Comparison of ENCODE assay signal across 8 cellular contexts in genomic region chr6:151690768-151691562, GRCh38.
DNase-seq lines count a peak whose midpoint lies in the region; ATAC-seq and TF ChIP-seq lines count a peak whose summit lies in the region.

No MANE protein-coding gene starts in this region.

- peaks cover 19% of the 10 kb centered on the region for H3K4me1 Mint-ChIP-seq in activated CD8-positive, alpha-beta memory T cell treated with anti-CD3 and anti-CD28 coated beads, Interleukin-2, amount 10 ng/mL, durations not matched to agents 7 days and 5 days
- peaks cover 22 to 30% of the 10 kb centered on the region in 2 donors for H3K4me1 Mint-ChIP-seq in stimulated activated naive B cell treated with anti-CD40 and anti-IgM and Interleukin-4, amounts not matched to agents 10 μg/mL and 1 μg/mL and 100 μg/mL, for 72 hours

- no peaks in the 10 kb centered on the region for H3K36me3 Mint-ChIP-seq in activated CD8-positive, alpha-beta memory T cell treated with anti-CD3 and anti-CD28 coated beads, Interleukin-2, amount 10 ng/mL, durations not matched to agents 7 days and 5 days
- H3K36me3 Mint-ChIP-seq in stimulated activated naive B cell treated with anti-CD40 and anti-IgM and Interleukin-4, amounts not matched to agents 10 μg/mL and 1 μg/mL and 100 μg/mL, for 72 hours = peaks cover 0 to 15% of the 10 kb centered on the region in 2 donors

- H3K9me3 Mint-ChIP-seq in activated CD8-positive, alpha-beta memory T cell treated with anti-CD3 and anti-CD28 coated beads, Interleukin-2, amount 10 ng/mL, durations not matched to agents 7 days and 5 days (ENCODE audit: low read depth) = no peaks in the 10 kb centered on the region
- H3K9me3 Mint-ChIP-seq in stimulated activated naive B cell treated with anti-CD40 and anti-IgM and Interleukin-4, amounts not matched to agents 10 μg/mL and 1 μg/mL and 100 μg/mL, for 72 hours = peaks cover 0 to 2% of the 10 kb centered on the region in 2 donors

- peak; percentile 58 for DNase-seq in activated CD8-positive, alpha-beta memory T cell treated with anti-CD3 and anti-CD28 coated beads, Interleukin-2, amount 10 ng/mL, durations not matched to agents 7 days and 5 days
- DNase-seq in activated CD8-positive, alpha-beta memory T cell treated with anti-CD3 and anti-CD28 coated beads, Interleukin-2, amount 50 U/mL, for 4 hours = no peak
- DNase-seq in T-helper 2 cell (peak in 3 of 5 experiments; percentile 4 to 85 (median 8)), heart right ventricle (no peak), A673 (ENCODE audit: low spot score) (no peak), T1000 (lab: John Stamatoyannopoulos, UW) (no peak)
- peak; percentile 63 for DNase-seq in stimulated activated naive B cell treated with anti-CD40 and anti-IgM and Interleukin-4, amounts not matched to agents 10 μg/mL and 1 μg/mL and 100 μg/mL, for 72 hours

- H3K9me3 ChIP-seq in heart right ventricle = no peaks in the 10 kb centered on the region
- H3K9me3 ChIP-seq in A673 (ENCODE audit: low read depth, low read length, poor library complexity, severe bottlenecking) = no peaks in the 10 kb centered on the region

- CTCF ChIA-PET in activated CD8-positive, alpha-beta memory T cell treated with anti-CD3 and anti-CD28 coated beads, Interleukin-2, amount 10 ng/mL, durations not matched to agents 7 days and 5 days (lab: Charles Lee) = interaction anchor here (0.8 to 1.8 kb wide), 8 partner anchors 13 to 952 kb away, joined by 3 to 4 read pairs (median 4); no protein-coding TSS in a partner anchor
- CTCF ChIA-PET in A673 (lab: Charles Lee) = no interaction called here

- H3K27me3 Mint-ChIP-seq in activated CD8-positive, alpha-beta memory T cell treated with anti-CD3 and anti-CD28 coated beads, Interleukin-2, amount 10 ng/mL, durations not matched to agents 7 days and 5 days = peaks cover 14% of the 10 kb centered on the region
- H3K27me3 Mint-ChIP-seq in stimulated activated naive B cell treated with anti-CD40 and anti-IgM and Interleukin-4, amounts not matched to agents 10 μg/mL and 1 μg/mL and 100 μg/mL, for 72 hours = no peaks in the 10 kb centered on the region

- H3K4me3 Mint-ChIP-seq in activated CD8-positive, alpha-beta memory T cell treated with anti-CD3 and anti-CD28 coated beads, Interleukin-2, amount 10 ng/mL, durations not matched to agents 7 days and 5 days = peak overlapping the region; percentile 52
- H3K4me3 Mint-ChIP-seq in stimulated activated naive B cell treated with anti-CD40 and anti-IgM and Interleukin-4, amounts not matched to agents 10 μg/mL and 1 μg/mL and 100 μg/mL, for 72 hours = peak overlapping the region; percentile 68 to 73

- H3K4me1 ChIP-seq in heart right ventricle = peaks cover 0 to 27% (median 0%) of the 10 kb centered on the region in 9 donors
- H3K4me1 ChIP-seq in A673 (ENCODE audit: insufficient read depth, low read length, poor library complexity, severe bottlenecking) = no peaks in the 10 kb centered on the region

- H3K4me3 ChIP-seq in heart right ventricle (peak overlapping the region in 9 of 10 donors; percentile 10 to 47 (median 41)), A673 (ENCODE audit: low read depth, low read length, poor library complexity, severe bottlenecking) (no peak overlapping the region)

- H3K27ac ChIP-seq in heart right ventricle (peak overlapping the region; percentile 18 to 82 (median 69)), A673 (ENCODE audit: low read depth, low read length, poor library complexity, severe bottlenecking) (no peak overlapping the region)

- H3K36me3 ChIP-seq in heart right ventricle = no peaks in the 10 kb centered on the region
- H3K36me3 ChIP-seq in A673 (ENCODE audit: insufficient read depth, low read length, poor library complexity, severe bottlenecking) = no peaks in the 10 kb centered on the region

- WGBS in heart right ventricle, 2 donors = 58 to 80% methylated on average over 8 of the region's 8 CpGs

- no peak for TF ChIP-seq CTCF in heart right ventricle (IDR thresholded peaks at IDR 0.05)
- no peak for TF ChIP-seq CTCF in A673 (conservative IDR thresholded peaks at IDR 0.05; ENCODE audit: low read depth, low read length)

- peak; percentile 94 for ATAC-seq in activated CD8-positive, alpha-beta memory T cell treated with anti-CD3 and anti-CD28 coated beads, Interleukin-2, amount 10 ng/mL, durations not matched to agents 7 days and 5 days
- ATAC-seq in HG02938 (IDR thresholded peaks at IDR 0.05; ENCODE audit: unreplicated experiment) (peak; percentile 98), heart right ventricle (peak in 7 of 8 donors; percentile 64 to 78 (median 72))
- peak; percentile 96 to 98 for ATAC-seq in stimulated activated naive B cell treated with anti-CD40 and anti-IgM and Interleukin-4, amounts not matched to agents 10 μg/mL and 1 μg/mL and 100 μg/mL, for 72 hours (replicated peaks)

- H3K27me3 ChIP-seq in heart right ventricle (peaks cover 0 to 2% (median 0%) of the 10 kb centered on the region in 7 donors), A673 (replicated peaks; ENCODE audit: insufficient read depth, low read depth, low read length, poor library complexity) (peaks cover 8% of the 10 kb centered on the region)

- POLR2A ChIA-PET in A673 (lab: Charles Lee; ENCODE audit: low non-redundant PET) = no interaction called here

- BruUV-seq in A673 (replicated peaks; lab: Mats Ljungman, UMichigan) = no TSS peak

- intact Hi-C loops in heart right ventricle (cut with DNase I) = loop anchor here in 3 of 10 donors (2.0 to 10.0 kb wide), 4 partner anchors 74 to 576 kb away; no protein-coding TSS in a partner anchor
- intact Hi-C loops in A673 (cut with micrococcal nuclease; ENCODE audit: unreplicated experiment) = no loop called here

- peak overlapping the region; percentile 56 for H3K27ac Mint-ChIP-seq in activated CD8-positive, alpha-beta memory T cell treated with anti-CD3 and anti-CD28 coated beads, Interleukin-2, amount 10 ng/mL, durations not matched to agents 7 days and 5 days
- peak overlapping the region; percentile 84 for H3K27ac Mint-ChIP-seq in stimulated activated naive B cell treated with anti-CD40 and anti-IgM and Interleukin-4, amounts not matched to agents 10 μg/mL and 1 μg/mL and 100 μg/mL, for 72 hours

Comparison
In these comparisons a context has a peak if more than half of its experiments do, and no peak if none do; other contexts are left out.
1. DNase-seq: peak in activated CD8-positive, alpha-beta memory T cell treated with anti-CD3 and anti-CD28 coated beads, Interleukin-2, amount 10 ng/mL, durations not matched to agents 7 days and 5 days (single experiment), T-helper 2 cell (3 of 5) and stimulated activated naive B cell treated with anti-CD40 and anti-IgM and Interleukin-4, amounts not matched to agents 10 μg/mL and 1 μg/mL and 100 μg/mL, for 72 hours (single experiment); none in activated CD8-positive, alpha-beta memory T cell treated with anti-CD3 and anti-CD28 coated beads, Interleukin-2, amount 50 U/mL, for 4 hours (single experiment), heart right ventricle (0 of 2), A673 (single experiment) and T1000 (single experiment).
2. Peak in every context shown above with its lines, with median percentiles within 50 percentile points of each other: ATAC-seq.